10 cellular contexts compared by ENCODE assay signal in genomic region chr16:4465977-4466779, GRCh38. TPM values are rescaled to one million over a fixed set of nuclear protein-coding genes. Genes with fewer than 3 reads are reported as not detected.
DNase-seq lines count a peak whose midpoint lies in the region; ATAC-seq and TF ChIP-seq lines count a peak whose summit lies in the region.
"Had no signal": no experiment of that assay in that cellular context is flagged by ENCODE, and none has a peak within 500 bp of the region (broad histone marks: within the 10 kb centered on the region; RNA-seq: fewer than 3 reads in every experiment).

No MANE protein-coding gene starts in this region.

- H4K20me1 ChIP-seq in hepatocyte (ENCODE audit: insufficient read depth, poor library complexity, severe bottlenecking): no peaks in the 10 kb centered on the region

- intact Hi-C loops in right cardiac atrium (cut with DNase I): no loop called here

- DNase-seq in RWPE1 (ENCODE audit: low spot score) (no peak), activated T-helper 1 cell treated with Interleukin-2 at 50 U/mL for 16 hours (ENCODE audit: low read depth) (peak; percentile 56), right cardiac atrium (peak in 2 of 3 donors; percentile 69 to 72), hepatocyte (ENCODE audit: low spot score) (no peak), DMS153 treated with DMSO at 0.1 percent for 48 hours (lab: John Stamatoyannopoulos, UW; ENCODE audit: unreplicated experiment) (no peak), NCI-H1417 treated with DMSO at 0.1 percent for 48 hours (lab: John Stamatoyannopoulos, UW) (no peak), DMS 273 (lab: John Stamatoyannopoulos, UW; ENCODE audit: unreplicated experiment) (no peak)
- peak; percentile 61 for DNase-seq in stimulated activated CD8-positive, alpha-beta memory T cell treated with anti-CD3 and anti-CD28 coated beads, Interleukin-12 subunit alpha, Interleukin-12 subunit beta, amount 100 ng/mL, for 4 hours (ENCODE audit: low read depth)
- DNase-seq: head of caudate nucleus, MM.1S had no signal

- H3K4me3 ChIP-seq in right cardiac atrium (ENCODE audit: low read length) (no peak overlapping the region), hepatocyte (no peak overlapping the region)

- 85% methylated on average over 32 of the region's 32 CpGs for whole genome bisulfite sequencing in right cardiac atrium
- 91% methylated on average over 32 of the region's 32 CpGs for WGBS in hepatocyte (ENCODE audit: low lambda C conversion rate, missing lambda C conversion rate)

- H3K27me3 ChIP-seq in right cardiac atrium (ENCODE audit: control insufficient read depth, insufficient read depth) (no peaks in the 10 kb centered on the region), hepatocyte (no peaks in the 10 kb centered on the region)

- no peak for TF ChIP-seq CTCF in RWPE1 (conservative IDR thresholded peaks at IDR 0.05; ENCODE audit: low read depth)
- no peak for TF ChIP-seq CTCF in hepatocyte (IDR thresholded peaks at IDR 0.05; ENCODE audit: poor library complexity)

- POLR2A ChIA-PET in RWPE1 (lab: Yijun Ruan, JAX; ENCODE audit: low non-redundant PET): no interaction called here

- no peaks in the 10 kb centered on the region for H3K4me1 ChIP-seq in right cardiac atrium (ENCODE audit: control insufficient read depth, insufficient read depth, low read length)
- no peaks in the 10 kb centered on the region for H3K4me1 ChIP-seq in hepatocyte (ENCODE audit: insufficient read depth)

- H3K79me2 ChIP-seq in hepatocyte: no peaks in the 10 kb centered on the region

- H3K9me2 ChIP-seq in hepatocyte (replicated peaks; ENCODE audit: insufficient read depth): no peaks in the 10 kb centered on the region

- ATAC-seq in right cardiac atrium: peak; percentile 30 to 43

- no peaks in the 10 kb centered on the region for H3K36me3 ChIP-seq in hepatocyte (replicated peaks; ENCODE audit: insufficient read depth, low read depth)

- no peak overlapping the region for H2AFZ ChIP-seq in hepatocyte

- peak overlapping the region; percentile 69; the same call in 1 of the 2 replicates for H3K27ac ChIP-seq in RWPE1
- H3K27ac ChIP-seq in right cardiac atrium (ENCODE audit: low read length): no peak overlapping the region
- no peak overlapping the region for H3K27ac ChIP-seq in hepatocyte

- no peak overlapping the region for H3K4me2 ChIP-seq in hepatocyte

- CTCF ChIA-PET in RWPE1 (lab: Yijun Ruan, JAX): no interaction called here

- H3K9me3 ChIP-seq in right cardiac atrium (ENCODE audit: control insufficient read depth, low read length): no peaks in the 10 kb centered on the region
- no peaks in the 10 kb centered on the region for H3K9me3 ChIP-seq in hepatocyte (ENCODE audit: low read depth)

RNA-seq across cellular contexts. Expression of gene NMRAL1, which starts 8.2 kb away (rescaled TPM):
- total RNA-seq in right cardiac atrium: 10 to 100 TPM; 23.1 to 31.7 (median 27.1) TPM
- polyA plus RNA-seq in right cardiac atrium: 26.6 TPM
- 42.7 and 47.6 TPM in 2 replicates for total RNA-seq in hepatocyte
- 47.5 and 49.5 TPM in 2 replicates for polyA plus RNA-seq in hepatocyte

RNA-seq across cellular contexts. Expression of gene HMOX2, which starts 10.0 kb away (rescaled TPM):
- total RNA-seq in right cardiac atrium (100 to 1,000 TPM in 1 of 4 donors, 10 to 100 TPM in 3; 89.6 to 104 (median 93.5) TPM), hepatocyte (57.7 and 68.8 TPM in 2 replicates)
- polyA plus RNA-seq in right cardiac atrium (109 TPM), hepatocyte (108 TPM in 2 replicates)

RNA-seq across cellular contexts. Expression of gene DNAJA3, which starts 40.5 kb away (rescaled TPM):
- total RNA-seq in right cardiac atrium (10 to 100 TPM; 40.4 to 54.0 (median 49.8) TPM), hepatocyte (55.3 and 59.2 TPM in 2 replicates)
- polyA plus RNA-seq in right cardiac atrium (48.4 TPM), hepatocyte (51.2 and 58.8 TPM in 2 replicates)

RNA-seq across cellular contexts. Expression of gene CORO7, which starts 49.8 kb away (rescaled TPM):
- 10 to 100 TPM; 13.4 to 18.1 (median 16.9) TPM for total RNA-seq in right cardiac atrium
- 9.0 TPM for polyA plus RNA-seq in right cardiac atrium
- total RNA-seq in hepatocyte: 13.9 and 18.2 TPM in 2 replicates
- polyA plus RNA-seq in hepatocyte: 33.3 and 34.4 TPM in 2 replicates

Comparison
In these comparisons a context has a peak if more than half of its experiments do, and no peak if none do; other contexts are left out.
1. DNase-seq: peak in activated T-helper 1 cell treated with Interleukin-2 at 50 U/mL for 16 hours (single experiment), right cardiac atrium (2 of 3) and stimulated activated CD8-positive, alpha-beta memory T cell treated with anti-CD3 and anti-CD28 coated beads, Interleukin-12 subunit alpha, Interleukin-12 subunit beta, amount 100 ng/mL, for 4 hours (single experiment); none in RWPE1 (single experiment), hepatocyte (single experiment), DMS153 treated with DMSO at 0.1 percent for 48 hours (single experiment), NCI-H1417 treated with DMSO at 0.1 percent for 48 hours (single experiment) and DMS 273 (single experiment).